Comparison of ENCODE assay signal across 9 cellular contexts in the genomic region with DNA sequence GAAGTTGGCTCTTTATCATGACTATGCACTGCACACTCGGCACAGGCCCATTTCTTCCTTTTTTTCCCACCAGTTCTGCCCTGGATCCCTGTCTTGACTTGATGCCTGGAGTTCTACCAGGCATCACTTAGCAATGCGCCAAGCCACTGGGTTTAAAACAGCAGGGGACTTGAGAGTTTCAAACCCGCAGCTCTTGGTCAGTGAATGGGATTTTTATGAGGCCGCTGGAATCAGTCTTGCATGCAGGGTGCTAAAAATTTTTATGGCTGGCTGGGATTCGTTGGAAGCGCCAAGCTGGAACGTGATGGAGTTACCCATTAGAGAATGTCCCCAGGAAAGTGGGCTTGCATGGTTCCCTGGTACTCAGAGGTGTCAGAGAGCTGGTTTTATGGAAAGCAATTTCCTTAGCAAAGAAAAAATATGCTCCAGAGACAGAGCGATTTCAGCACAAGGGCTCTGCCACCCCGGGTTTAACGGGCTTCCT.
"Had no signal": no experiment of that assay in that cellular context is flagged by ENCODE, and none has a peak within 500 bp of the region (broad histone marks: within the 10 kb centered on the region; RNA-seq: fewer than 3 reads in every experiment).

No MANE protein-coding gene starts in this region.

- DNase-seq: activated naive CD4-positive, alpha-beta T cell treated with anti-CD3 and anti-CD28 coated beads, Interleukin-2, amount 50 U/mL, for 16 hours; adrenal gland; effector memory CD8-positive, alpha-beta T cell; hippocampal formation; natural killer cell; stimulated activated CD4-positive, alpha-beta T cell treated with anti-CD3 and anti-CD28 coated beads, Interleukin-4, amount 100 ng/mL, for 24 hours had no signal

- H3K27ac ChIP-seq: adrenal gland, thoracic aorta had no signal

- H3K4me3 ChIP-seq: adrenal gland, lung, thoracic aorta had no signal

- H3K36me3 ChIP-seq: adrenal gland, thoracic aorta had no signal

- ATAC-seq: activated CD4-positive, CD25-positive, alpha-beta regulatory T cell treated with anti-CD3 and anti-CD28 coated beads, Interleukin-2, amount 50 U/mL, for 24 hours; effector memory CD8-positive, alpha-beta T cell; natural killer cell had no signal

- H3K4me1 ChIP-seq: adrenal gland had no signal

- H3K9me3 ChIP-seq: adrenal gland had no signal

- H3K27me3 ChIP-seq: adrenal gland had no signal
